ENCODE assay signal across 8 cellular contexts in the genomic region with DNA sequence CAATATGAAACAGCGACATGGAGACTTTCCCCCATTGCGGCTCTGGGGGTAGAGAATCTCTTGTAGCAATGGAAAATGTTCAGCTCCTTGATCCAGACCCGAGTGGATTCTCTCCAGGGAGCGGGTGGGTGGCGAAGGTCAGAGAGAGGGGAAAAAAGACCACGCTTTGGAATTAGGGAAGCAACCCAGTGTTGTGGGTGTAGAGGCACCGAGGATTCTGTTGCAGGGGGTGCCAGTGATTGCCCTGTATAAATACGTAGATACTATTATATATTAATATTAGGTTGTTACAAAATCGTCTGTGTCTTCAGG.
A peak's percentile ranks its signal among the peaks of the same experiment; 100 is the strongest.
DNase-seq lines count a peak whose midpoint lies in the region; ATAC-seq and TF ChIP-seq lines count a peak whose summit lies in the region.

No MANE protein-coding gene starts in this region.

- H2BK120ac ChIP-seq in trophoblast cell (ENCODE audit: insufficient read depth, low read length, poor library complexity), result no peak overlapping the region

- H3K4me2 ChIP-seq in GM23338 (peak overlapping the region; percentile 85), SU-DHL-6 (ENCODE audit: low read depth, low read length, poor library complexity, severe bottlenecking) (peak overlapping the region; percentile 97), trophoblast cell (ENCODE audit: low read length) (peak overlapping the region; percentile 95)

- H3K9me3 ChIP-seq in SU-DHL-6 (ENCODE audit: insufficient read depth, low read length) (no peaks in the 10 kb centered on the region), esophagus muscularis mucosa (no peaks in the 10 kb centered on the region), trophoblast cell (ENCODE audit: insufficient read depth, low read depth, low read length) (no peaks in the 10 kb centered on the region)

- no peak for TF ChIP-seq CTCF in GM23338 (conservative IDR thresholded peaks at IDR 0.05; ENCODE audit: low read depth in 2 of 2)
- TF ChIP-seq CTCF in SU-DHL-6 (IDR thresholded peaks at IDR 0.05; ENCODE audit: insufficient read depth, low read length, poor library complexity, severe bottlenecking), result no peak
- no peak for TF ChIP-seq CTCF in esophagus muscularis mucosa (IDR thresholded peaks at IDR 0.05)

- no peak overlapping the region for H3K18ac ChIP-seq in trophoblast cell (ENCODE audit: low read length)

- H3K27me3 Mint-ChIP-seq in GM23338 (ENCODE audit: insufficient read depth, low read depth, poor library complexity), result peaks cover 23% of the 10 kb centered on the region

- no peaks in the 10 kb centered on the region for H3K36me3 ChIP-seq in GM23338 (ENCODE audit: insufficient read depth)
- no peaks in the 10 kb centered on the region for H3K36me3 ChIP-seq in SU-DHL-6 (ENCODE audit: low read length)
- H3K36me3 ChIP-seq in esophagus muscularis mucosa, result no peaks in the 10 kb centered on the region
- H3K36me3 ChIP-seq in trophoblast cell (ENCODE audit: control insufficient read depth in 1 of 2, insufficient read depth in 2 of 2, low read length in 2 of 2), result no peaks in the 10 kb centered on the region

- 2% methylated on average over 9 of the region's 9 CpGs for WGBS in esophagus muscularis mucosa
- no CpG with 5 or more reads among the region's 9 CpGs for WGBS in trophoblast cell (ENCODE audit: extremely low coverage, insufficient coverage, insufficient read length)

- no peak overlapping the region for H2AK5ac ChIP-seq in trophoblast cell (ENCODE audit: low read length)

- no peaks in the 10 kb centered on the region for H3K9me2 ChIP-seq in GM23338 (ENCODE audit: insufficient read depth)
- H3K9me2 ChIP-seq in SU-DHL-6 (replicated peaks; ENCODE audit: insufficient read depth, low read length), result no peaks in the 10 kb centered on the region

- no peak overlapping the region for H4K91ac ChIP-seq in trophoblast cell (ENCODE audit: low read depth, low read length)

- no peak overlapping the region for H3K14ac ChIP-seq in trophoblast cell (ENCODE audit: low read length)

- H3K4me1 ChIP-seq in GM23338 (ENCODE audit: insufficient read depth) (peaks cover 10% of the 10 kb centered on the region; the same call in 1 of the 2 replicates), esophagus muscularis mucosa (peaks cover 0 to 13% (median 9%) of the 10 kb centered on the region in 4 donors), trophoblast cell (ENCODE audit: control insufficient read depth in 1 of 2, insufficient read depth in 2 of 2, low read length in 2 of 2) (peaks cover 4 to 10% of the 10 kb centered on the region in 2 experiments)

- peak overlapping the region; percentile 62 for H3K4me3 ChIP-seq in GM23338
- H3K4me3 ChIP-seq in SU-DHL-6 (ENCODE audit: insufficient read depth, low read length, poor library complexity, severe bottlenecking), result peak overlapping the region; percentile 66
- peak overlapping the region; percentile 70 to 73 (median 72) for H3K4me3 ChIP-seq in esophagus muscularis mucosa
- no peak overlapping the region for H3K4me3 ChIP-seq in trophoblast cell (ENCODE audit: low read depth, low read length)

- peak overlapping the region; percentile 91 for H3K27ac Mint-ChIP-seq in GM23338

- H3F3A ChIP-seq in GM23338 (replicated peaks; ENCODE audit: low read depth) (no peaks in the 10 kb centered on the region), SU-DHL-6 (ENCODE audit: insufficient read depth) (0 out of 2 replicates have a peak, but pooled peaks cover 5% of the 10 kb centered on the region)

- no peak for TF ChIP-seq EP300 in esophagus muscularis mucosa (IDR thresholded peaks at IDR 0.05)

- peak overlapping the region; percentile 91 for H3K4me3 Mint-ChIP-seq in GM23338

- H3K79me1 ChIP-seq in trophoblast cell (ENCODE audit: low read length), result peaks cover 13% of the 10 kb centered on the region

- no peak overlapping the region for H3K4ac ChIP-seq in trophoblast cell (ENCODE audit: low read depth, low read length)

- H3K36me3 Mint-ChIP-seq in GM23338 (ENCODE audit: low read depth), result no peaks in the 10 kb centered on the region; the same call in 2 of the 3 replicates

- no peak overlapping the region for H4K12ac ChIP-seq in trophoblast cell (ENCODE audit: low read depth, low read length)

- no peak for TF ChIP-seq POLR2A in esophagus muscularis mucosa (IDR thresholded peaks at IDR 0.05; ENCODE audit: low read depth)

- peaks cover 22% of the 10 kb centered on the region for H3K27me3 ChIP-seq in GM23338 (ENCODE audit: insufficient read depth)
- H3K27me3 ChIP-seq in SU-DHL-6 (ENCODE audit: low read length), result no peaks in the 10 kb centered on the region
- no peaks in the 10 kb centered on the region for H3K27me3 ChIP-seq in esophagus muscularis mucosa
- H3K27me3 ChIP-seq in trophoblast cell (ENCODE audit: insufficient read depth, low read length), result no peaks in the 10 kb centered on the region

- H3K79me2 ChIP-seq in GM23338 (replicated peaks; ENCODE audit: insufficient read depth) (no peaks in the 10 kb centered on the region), SU-DHL-6 (ENCODE audit: insufficient read depth, low read length) (no peaks in the 10 kb centered on the region), trophoblast cell (ENCODE audit: control insufficient read depth, insufficient read depth, low read length, poor library complexity) (peaks cover 7% of the 10 kb centered on the region)

- H3K9me3 Mint-ChIP-seq in GM23338, result no peaks in the 10 kb centered on the region

- H4K8ac ChIP-seq in trophoblast cell (ENCODE audit: low read depth, low read length), result no peak overlapping the region

- no peak overlapping the region for H3K23ac ChIP-seq in trophoblast cell (ENCODE audit: low read length)

- H3K27ac ChIP-seq in GM23338 (ENCODE audit: low read depth), result no peak overlapping the region; the same call in 1 of the 2 replicates
- peak overlapping the region; percentile 31 for H3K27ac ChIP-seq in SU-DHL-6 (ENCODE audit: low read depth, low read length)
- peak overlapping the region; percentile 97 to 100 (median 99) for H3K27ac ChIP-seq in esophagus muscularis mucosa (replicated peaks in 1 of 4)
- no peak overlapping the region for H3K27ac ChIP-seq in trophoblast cell (ENCODE audit: low read depth, low read length)

- H4K20me1 ChIP-seq in GM23338 (replicated peaks; ENCODE audit: insufficient read depth), result no peaks in the 10 kb centered on the region
- H4K20me1 ChIP-seq in SU-DHL-6 (ENCODE audit: low read depth, low read length), result no peaks in the 10 kb centered on the region

- H2AFZ ChIP-seq in GM23338, result peak overlapping the region; percentile 94
- peak overlapping the region; percentile 97 for H2AFZ ChIP-seq in SU-DHL-6 (ENCODE audit: low read depth, low read length, severe bottlenecking)
- no peak overlapping the region for H2AFZ ChIP-seq in trophoblast cell (ENCODE audit: insufficient read depth, low read length, poor library complexity)

- H2BK5ac ChIP-seq in trophoblast cell (ENCODE audit: low read depth, low read length, poor library complexity), result no peak overlapping the region

- H3K9ac ChIP-seq in SU-DHL-6 (ENCODE audit: low read length) (peak overlapping the region; percentile 53), trophoblast cell (ENCODE audit: low read length) (peak overlapping the region; percentile 15)

- peaks cover 15% of the 10 kb centered on the region for H3K4me1 Mint-ChIP-seq in GM23338

- peak; percentile 3; the same call in 1 of the 3 replicates for ATAC-seq in GM23338
- no peak for ATAC-seq in GM18873 (IDR thresholded peaks at IDR 0.05; ENCODE audit: low FRiP score, unreplicated experiment)

- no peak overlapping the region for H2BK12ac ChIP-seq in trophoblast cell (ENCODE audit: low read length)

- DNase-seq in GM23338 (ENCODE audit: low spot score) (no peak), esophagus muscularis mucosa (ENCODE audit: extremely low spot score) (no peak), trophoblast cell (no peak), HK-2 (ENCODE audit: unreplicated experiment) (no peak), MV-4-11 (lab: John Stamatoyannopoulos, UW) (no peak), HPDE6-E6E7 (ENCODE audit: extremely low spot score) (no peak)

- intact Hi-C loops in esophagus muscularis mucosa (cut with DNase I), result no loop called here

TF ChIP-seq in GM23338, 12 proteins besides CTCF, POLR2A, EP300 and RAD21 (continues in another document):
- TF ChIP-seq REST (IDR thresholded peaks at IDR 0.05; ENCODE audit: unreplicated experiment), result no peak
- TF ChIP-seq ZNF331 (CRISPR knock-in tag; IDR thresholded peaks at IDR 0.05; ENCODE audit: low read depth), result no peak
- no peak for TF ChIP-seq ETS1 (IDR thresholded peaks at IDR 0.05)
- TF ChIP-seq NANOG (IDR thresholded peaks at IDR 0.05; ENCODE audit: borderline replicate concordance), result no peak
- no peak for TF ChIP-seq POLR2AphosphoS5 (IDR thresholded peaks at IDR 0.05; ENCODE audit: low read depth)

Comparison
In these comparisons a context has a peak if more than half of its experiments do, and no peak if none do; other contexts are left out.
1. H3K27ac ChIP-seq: peak in SU-DHL-6 (single experiment) and esophagus muscularis mucosa (4 of 4); none in GM23338 (single experiment) and trophoblast cell (single experiment).
2. Peak in every context shown above with its lines, with median percentiles within 50 percentile points of each other: H3K4me2 ChIP-seq.